6 cellular contexts compared by ENCODE assay signal in the genomic region with DNA sequence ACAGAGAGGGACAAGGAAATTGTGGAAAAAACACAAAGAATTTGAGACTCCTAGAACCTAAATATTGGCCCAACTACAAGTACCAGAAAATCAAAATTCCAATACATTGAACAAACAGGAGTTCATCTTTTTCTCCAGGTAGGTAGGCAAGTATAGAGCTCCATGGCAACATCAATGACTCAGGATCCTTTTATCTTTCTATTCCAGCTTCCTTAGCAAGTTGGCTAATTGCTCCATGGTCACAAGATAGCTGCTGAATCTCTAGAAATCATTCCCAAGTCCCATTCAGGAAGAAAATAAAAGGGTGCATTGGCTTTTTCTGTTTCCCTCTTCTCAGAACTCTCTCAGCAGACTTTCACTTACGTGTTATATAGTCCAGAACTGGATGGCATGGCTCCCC.
"Had no signal": no experiment of that assay in that cellular context is flagged by ENCODE, and none has a peak within 500 bp of the region (broad histone marks: within the 10 kb centered on the region; RNA-seq: fewer than 3 reads in every experiment).

No MANE protein-coding gene starts in this region.

- FAIRE-seq: HepG2, HTR-8/SVneo had no signal

- ATAC-seq: HepG2 had no signal

- DNase-seq: IMR-90, KBM-7, KG1 had no signal

- H3K27ac ChIP-seq: HL-60 had no signal
